8 cellular contexts compared by ENCODE assay signal in genomic region chr11:121292503-121293275, GRCh38. TPM values are rescaled to one million over a fixed set of nuclear protein-coding genes. Genes with fewer than 3 reads are reported as not detected.
DNase-seq lines count a peak whose midpoint lies in the region; ATAC-seq and TF ChIP-seq lines count a peak whose summit lies in the region.

A gene with protein sequence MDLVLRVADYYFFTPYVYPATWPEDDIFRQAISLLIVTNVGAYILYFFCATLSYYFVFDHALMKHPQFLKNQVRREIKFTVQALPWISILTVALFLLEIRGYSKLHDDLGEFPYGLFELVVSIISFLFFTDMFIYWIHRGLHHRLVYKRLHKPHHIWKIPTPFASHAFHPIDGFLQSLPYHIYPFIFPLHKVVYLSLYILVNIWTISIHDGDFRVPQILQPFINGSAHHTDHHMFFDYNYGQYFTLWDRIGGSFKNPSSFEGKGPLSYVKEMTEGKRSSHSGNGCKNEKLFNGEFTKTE (plus strand): TSS chr11:121292771. CDS start chr11:121303376, 10,605 bp downstream.

- H3K27me3 Mint-ChIP-seq in effector memory CD8-positive, alpha-beta T cell = peaks cover 0 to under 1% of the 10 kb centered on the region in 2 donors

- H3K36me3 Mint-ChIP-seq in effector memory CD8-positive, alpha-beta T cell (ENCODE audit: insufficient read depth) = peaks cover 17% of the 10 kb centered on the region

- ATAC-seq in effector memory CD8-positive, alpha-beta T cell (replicated peaks) = peak; percentile 90

- peak; percentile 83 for DNase-seq in CMK (ENCODE audit: low read depth)
- peak; percentile 94 for DNase-seq in GM20000 (ENCODE audit: low spot score)
- peak; percentile 98 for DNase-seq in HT-29 (ENCODE audit: low spot score)
- peak; percentile 96 to 98 for DNase-seq in NOMO-1 (lab: John Stamatoyannopoulos, UW; ENCODE audit: unreplicated experiment in 2 of 2)
- peak; percentile 86 to 87 for DNase-seq in activated CD8-positive, alpha-beta memory T cell treated with anti-CD3 and anti-CD28 coated beads for 4 hours (ENCODE audit: low read depth in 2 of 2)
- DNase-seq in effector memory CD8-positive, alpha-beta T cell = peak; percentile 93 to 94 (median 93)
- DNase-seq in medulla oblongata (ENCODE audit: extremely low spot score) = peak; percentile 97
- DNase-seq in stimulated activated CD8-positive, alpha-beta memory T cell treated with anti-CD3 and anti-CD28 coated beads, Interleukin-12 subunit alpha, Interleukin-12 subunit beta, amount 100 ng/mL, for 1 hour (ENCODE audit: low read depth) = peak; percentile 89

- TF ChIP-seq CTCF in GM20000 (IDR thresholded peaks at IDR 0.05; ENCODE audit: extremely low read depth, missing control alignments) = no peak

- peak within 1 kb of the TSS; percentile 97 to 100 for H3K27ac Mint-ChIP-seq in effector memory CD8-positive, alpha-beta T cell

- no peaks in the 10 kb centered on the region for H3K9me3 Mint-ChIP-seq in effector memory CD8-positive, alpha-beta T cell

- peaks cover 25 to 40% of the 10 kb centered on the region in 2 donors for H3K4me1 Mint-ChIP-seq in effector memory CD8-positive, alpha-beta T cell (ENCODE audit: low read depth in 2 of 2)

- H3K4me3 Mint-ChIP-seq in effector memory CD8-positive, alpha-beta T cell = peak within 1 kb of the TSS; percentile 97 to 98

RNA-seq across cellular contexts. Expression of the gene that starts here (rescaled TPM):
- total RNA-seq in HT-29 (2014; rRNA removed; shearing (Covaris generic)) = 26.3 and 30.0 TPM in 2 replicates

Comparison
In these comparisons a context has a peak if more than half of its experiments do, and no peak if none do; other contexts are left out.
1. Peak in every context shown above with its lines: DNase-seq and ATAC-seq.